24 cellular contexts compared by ENCODE assay signal in genomic region chr11:12865871-12866595, GRCh38.
DNase-seq lines count a peak whose midpoint lies in the region; ATAC-seq and TF ChIP-seq lines count a peak whose summit lies in the region.
"Had no signal": no experiment of that assay in that cellular context is flagged by ENCODE, and none has a peak within 500 bp of the region (broad histone marks: within the 10 kb centered on the region; RNA-seq: fewer than 3 reads in every experiment).

No MANE protein-coding gene starts in this region.

- no peak overlapping the region for H3K9ac ChIP-seq in endodermal cell (ENCODE audit: extremely low read depth, low read length, poor library complexity, severe bottlenecking)
- H3K9ac ChIP-seq in Karpas-422 (ENCODE audit: low read length), result no peak overlapping the region

- H3K4me1 ChIP-seq in heart left ventricle (peaks cover 0 to 56% (median 8%) of the 10 kb centered on the region in 12 donors), endodermal cell (ENCODE audit: control insufficient read depth, insufficient read depth, low read length) (peaks cover 40% of the 10 kb centered on the region), urinary bladder (ENCODE audit: insufficient read depth) (no peaks in the 10 kb centered on the region), SJCRH30 (no peaks in the 10 kb centered on the region), Karpas-422 (ENCODE audit: low read length) (no peaks in the 10 kb centered on the region)
- H3K4me1 ChIP-seq: Caco-2, left lung, upper lobe of right lung had no signal

- peak in 3 of 4 donors; percentile 44 to 68 (median 45) for ATAC-seq in heart left ventricle
- ATAC-seq in left cardiac atrium, result no peak
- ATAC-seq: HepG2, left lung, mucosa of descending colon, upper lobe of right lung had no signal

- H3K27ac ChIP-seq in heart left ventricle (no peak overlapping the region), endodermal cell (ENCODE audit: low read depth, low read length) (no peak overlapping the region), urinary bladder (ENCODE audit: low read depth) (peak overlapping the region; percentile 29), SJCRH30 (no peak overlapping the region), Karpas-422 (ENCODE audit: low read length) (no peak overlapping the region)
- H3K27ac ChIP-seq: left lung, upper lobe of right lung had no signal

- no peak overlapping the region for H3K4me2 ChIP-seq in Karpas-422 (ENCODE audit: low read depth, low read length, poor library complexity, severe bottlenecking)

- peak overlapping the region; percentile 87 for H3K27ac Mint-ChIP-seq in endodermal cell
- H3K27ac Mint-ChIP-seq in mesothelial cell of epicardium, result peak overlapping the region; percentile 95
- H3K27ac Mint-ChIP-seq: activated naive CD4-positive, alpha-beta T cell treated with anti-CD3 and anti-CD28 coated beads, Interleukin-2, amount 10 ng/mL, durations not matched to agents 7 days and 5 days; activated T-helper 1 cell treated with anti-CD3 and anti-CD28 coated beads, Interleukin-12 subunit alpha, Interleukin-12 subunit beta, Interleukin-2, Interleukin-4 antibody, amounts not matched to agents 30 ng/mL and 10 ng/mL and 1 ng/mL, durations not matched to agents 14 hours and 24 hours and 36 hours had no signal

- intact Hi-C loops in heart left ventricle (cut with DNase I), result no loop called here
- intact Hi-C loops in left cardiac atrium (cut with DNase I), result no loop called here

- no peaks in the 10 kb centered on the region for H3K27me3 Mint-ChIP-seq in endodermal cell (ENCODE audit: insufficient read depth)
- H3K27me3 Mint-ChIP-seq in mesothelial cell of epicardium (ENCODE audit: low read depth), result no peaks in the 10 kb centered on the region

- H3K27me3 ChIP-seq in heart left ventricle, result peaks cover 0 to 4% (median 0%) of the 10 kb centered on the region in 9 donors
- H3K27me3 ChIP-seq in endodermal cell (ENCODE audit: control insufficient read depth, insufficient read depth, low read length, poor library complexity, severe bottlenecking), result no peaks in the 10 kb centered on the region
- no peaks in the 10 kb centered on the region for H3K27me3 ChIP-seq in SJCRH30
- H3K27me3 ChIP-seq in Karpas-422 (ENCODE audit: low read length), result no peaks in the 10 kb centered on the region
- H3K27me3 ChIP-seq: BE2C, upper lobe of right lung had no signal

- no peak for DNase-seq in heart left ventricle
- no peak for DNase-seq in left cardiac atrium
- no peak for DNase-seq in endodermal cell
- DNase-seq in mesothelial cell of epicardium (ENCODE audit: low spot score in 2 of 2, unreplicated experiment in 2 of 2), result no peak
- DNase-seq in NCI-H1930 (lab: John Stamatoyannopoulos, UW), result no peak
- DNase-seq in SJCRH30, result no peak
- no peak for DNase-seq in Karpas-422
- DNase-seq: activated naive CD4-positive, alpha-beta T cell treated with anti-CD3 and anti-CD28 coated beads, Interleukin-2, amount 10 ng/mL, durations not matched to agents 7 days and 5 days; amniotic stem cell; BE2C; Caco-2; dermis blood vessel endothelial cell; DMS79; head of caudate nucleus; left lung; mucosa of descending colon; NCI-H2029 treated with DMSO at 0.1 percent for 48 hours; NCI-H774; OCI-M1; T-helper 9 cell; upper lobe of right lung had no signal

- H3K9me3 ChIP-seq in heart left ventricle (no peaks in the 10 kb centered on the region), endodermal cell (ENCODE audit: control insufficient read depth, low read length) (no peaks in the 10 kb centered on the region), SJCRH30 (replicated peaks) (no peaks in the 10 kb centered on the region), Karpas-422 (ENCODE audit: low read length) (no peaks in the 10 kb centered on the region)
- H3K9me3 ChIP-seq: BE2C, Caco-2, left lung, mucosa of descending colon, upper lobe of right lung had no signal

- no peaks in the 10 kb centered on the region for H3K79me2 ChIP-seq in Karpas-422 (ENCODE audit: low read length)

- H3K9me3 Mint-ChIP-seq in endodermal cell (no peaks in the 10 kb centered on the region), mesothelial cell of epicardium (no peaks in the 10 kb centered on the region)
- H3K9me3 Mint-ChIP-seq: activated naive CD4-positive, alpha-beta T cell treated with anti-CD3 and anti-CD28 coated beads, Interleukin-2, amount 10 ng/mL, durations not matched to agents 7 days and 5 days; activated T-helper 1 cell treated with anti-CD3 and anti-CD28 coated beads, Interleukin-12 subunit alpha, Interleukin-12 subunit beta, Interleukin-2, Interleukin-4 antibody, amounts not matched to agents 30 ng/mL and 10 ng/mL and 1 ng/mL, durations not matched to agents 14 hours and 24 hours and 36 hours had no signal

- H3K36me3 Mint-ChIP-seq in endodermal cell (ENCODE audit: low read depth) (peaks cover 4% of the 10 kb centered on the region), mesothelial cell of epicardium (peaks cover 2% of the 10 kb centered on the region)
- H3K36me3 Mint-ChIP-seq: activated naive CD4-positive, alpha-beta T cell treated with anti-CD3 and anti-CD28 coated beads, Interleukin-2, amount 10 ng/mL, durations not matched to agents 7 days and 5 days had no signal

- H3K4me3 Mint-ChIP-seq in endodermal cell, result no peak overlapping the region
- no peak overlapping the region for H3K4me3 Mint-ChIP-seq in mesothelial cell of epicardium
- H3K4me3 Mint-ChIP-seq: activated naive CD4-positive, alpha-beta T cell treated with anti-CD3 and anti-CD28 coated beads, Interleukin-2, amount 10 ng/mL, durations not matched to agents 7 days and 5 days; activated T-helper 1 cell treated with anti-CD3 and anti-CD28 coated beads, Interleukin-12 subunit alpha, Interleukin-12 subunit beta, Interleukin-2, Interleukin-4 antibody, amounts not matched to agents 30 ng/mL and 10 ng/mL and 1 ng/mL, durations not matched to agents 14 hours and 24 hours and 36 hours had no signal

- H3K4me3 ChIP-seq in heart left ventricle, result no peak overlapping the region
- H3K4me3 ChIP-seq in endodermal cell (ENCODE audit: low read length), result no peak overlapping the region
- H3K4me3 ChIP-seq in urinary bladder (ENCODE audit: low read depth, low read length), result no peak overlapping the region
- no peak overlapping the region for H3K4me3 ChIP-seq in SJCRH30
- H3K4me3 ChIP-seq in Karpas-422 (ENCODE audit: low read length), result no peak overlapping the region
- H3K4me3 ChIP-seq: left lung, mucosa of descending colon, upper lobe of right lung had no signal

- H3K9me2 ChIP-seq in Karpas-422 (replicated peaks; ENCODE audit: insufficient read depth, low read length), result no peaks in the 10 kb centered on the region

- no peak overlapping the region for H2AFZ ChIP-seq in Karpas-422 (ENCODE audit: low read length)

- H4K20me1 ChIP-seq in Karpas-422 (ENCODE audit: insufficient read depth, low read depth, low read length), result no peaks in the 10 kb centered on the region

- no peak for TF ChIP-seq CTCF in heart left ventricle (IDR thresholded peaks at IDR 0.05)
- TF ChIP-seq CTCF in endodermal cell (conservative IDR thresholded peaks at IDR 0.05), result no peak
- no peak for TF ChIP-seq CTCF in mesothelial cell of epicardium (IDR thresholded peaks at IDR 0.05; ENCODE audit: unreplicated experiment)

- WGBS in heart left ventricle, 4 donors, result 45 to 65% (median 63%) methylated on average over 5 of the region's 5 CpGs
- WGBS in endodermal cell (ENCODE audit: insufficient coverage in 1 of 2, insufficient read length in 1 of 2), 2 experiments, result 50 to 71% methylated on average over 3 to 4 of the region's 5 CpGs
- 68% methylated on average over 5 of the region's 5 CpGs for WGBS in urinary bladder

- H3K36me3 ChIP-seq in heart left ventricle (no peaks in the 10 kb centered on the region), endodermal cell (ENCODE audit: control insufficient read depth, insufficient read depth, low read length) (peaks cover 29% of the 10 kb centered on the region), urinary bladder (ENCODE audit: insufficient read depth) (no peaks in the 10 kb centered on the region), SJCRH30 (peaks cover 13% of the 10 kb centered on the region), Karpas-422 (ENCODE audit: insufficient read depth, low read length) (no peaks in the 10 kb centered on the region)
- H3K36me3 ChIP-seq: left lung, upper lobe of right lung had no signal

- H3K4me1 Mint-ChIP-seq in endodermal cell, result peaks cover 57% of the 10 kb centered on the region
- peaks cover 42% of the 10 kb centered on the region for H3K4me1 Mint-ChIP-seq in mesothelial cell of epicardium

- TF ChIP-seq POLR2A in heart left ventricle (IDR thresholded peaks at IDR 0.05), result no peak

Comparison
In these comparisons a context has a peak if more than half of its experiments do, and no peak if none do; other contexts are left out.
1. ATAC-seq: peak in heart left ventricle (3 of 4); none in left cardiac atrium (0 of 2).